ENCODE assay signal across 19 cellular contexts in the genomic region with DNA sequence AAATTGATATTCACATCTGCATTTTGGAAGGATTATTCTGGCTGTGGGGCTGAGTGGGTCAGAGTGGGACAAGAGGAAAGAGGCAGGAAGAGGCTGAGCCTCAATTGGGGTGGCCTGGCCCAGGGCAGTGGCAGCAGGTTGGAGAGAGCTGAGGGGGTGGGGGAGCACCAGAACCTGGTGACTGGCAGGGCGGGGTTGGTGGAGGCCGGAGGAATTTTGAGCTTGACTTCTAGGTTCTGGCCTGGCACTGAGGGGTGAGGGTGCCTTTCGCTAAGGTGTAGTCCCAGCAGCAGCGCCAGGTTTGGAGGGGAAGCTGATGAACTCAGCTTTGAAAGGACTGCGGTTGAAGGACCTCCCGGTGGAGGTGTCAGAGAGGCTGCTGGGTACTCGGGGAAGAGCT.
"Had no signal": no experiment of that assay in that cellular context is flagged by ENCODE, and none has a peak within 500 bp of the region (broad histone marks: within the 10 kb centered on the region; RNA-seq: fewer than 3 reads in every experiment).

No MANE protein-coding gene starts in this region.

- H3K27ac Mint-ChIP-seq: nephron; stimulated activated naive B cell treated with anti-CD40 and anti-IgM and Interleukin-4, amounts not matched to agents 10 μg/mL and 1 μg/mL and 100 μg/mL, for 72 hours had no signal

- H3K36me3 ChIP-seq: neutrophil had no signal

- H3K4me1 Mint-ChIP-seq: naive B cell; stimulated activated naive B cell treated with anti-CD40 and anti-IgM and Interleukin-4, amounts not matched to agents 10 μg/mL and 1 μg/mL and 100 μg/mL, for 72 hours had no signal

- H3K27ac ChIP-seq: colonic mucosa, foreskin keratinocyte, neutrophil, sigmoid colon, skin epidermis, stomach, thoracic aorta, transverse colon had no signal

- H3K36me3 Mint-ChIP-seq: naive B cell; stimulated activated naive B cell treated with anti-CD40 and anti-IgM and Interleukin-4, amounts not matched to agents 10 μg/mL and 1 μg/mL and 100 μg/mL, for 72 hours had no signal

- H3K9me3 Mint-ChIP-seq: naive B cell; nephron; stimulated activated naive B cell treated with anti-CD40 and anti-IgM and Interleukin-4, amounts not matched to agents 10 μg/mL and 1 μg/mL and 100 μg/mL, for 72 hours had no signal

- H3K4me3 ChIP-seq: colonic mucosa, sigmoid colon, skin epidermis, stomach, thoracic aorta, transverse colon had no signal

- DNase-seq: colonic mucosa; dermis blood vessel endothelial cell; erythroblast; foreskin keratinocyte; left colon; left ventricle myocardium superior; mesendoderm; naive B cell; sigmoid colon; stimulated activated CD4-positive, alpha-beta T cell treated with anti-CD3 and anti-CD28 coated beads, Interleukin-2, amount 100 ng/mL, for 24 hours; stimulated activated CD4-positive, alpha-beta T cell treated with anti-CD3 and anti-CD28 coated beads, Interleukin-4, amount 100 ng/mL, for 4 hours; stimulated activated naive B cell treated with anti-CD40 and anti-IgM and Interleukin-4, amounts not matched to agents 10 μg/mL and 1 μg/mL and 100 μg/mL, for 72 hours; stomach; substantia nigra; transverse colon had no signal

- H3K27me3 ChIP-seq: colonic mucosa, foreskin keratinocyte, neutrophil, sigmoid colon, stomach, transverse colon had no signal

- H3K4me1 ChIP-seq: colonic mucosa, foreskin keratinocyte, sigmoid colon, stomach, transverse colon had no signal

- ATAC-seq: foreskin keratinocyte; left ventricle myocardium superior; stimulated activated naive B cell treated with anti-CD40 and anti-IgM and Interleukin-4, amounts not matched to agents 10 μg/mL and 1 μg/mL and 100 μg/mL, for 72 hours had no signal

- H3K9me3 ChIP-seq: colonic mucosa, neutrophil, sigmoid colon, stomach, thoracic aorta, transverse colon had no signal

- H3K4me3 Mint-ChIP-seq: naive B cell; nephron; stimulated activated naive B cell treated with anti-CD40 and anti-IgM and Interleukin-4, amounts not matched to agents 10 μg/mL and 1 μg/mL and 100 μg/mL, for 72 hours had no signal
